2 cellular contexts compared by ENCODE assay signal in the genomic region with DNA sequence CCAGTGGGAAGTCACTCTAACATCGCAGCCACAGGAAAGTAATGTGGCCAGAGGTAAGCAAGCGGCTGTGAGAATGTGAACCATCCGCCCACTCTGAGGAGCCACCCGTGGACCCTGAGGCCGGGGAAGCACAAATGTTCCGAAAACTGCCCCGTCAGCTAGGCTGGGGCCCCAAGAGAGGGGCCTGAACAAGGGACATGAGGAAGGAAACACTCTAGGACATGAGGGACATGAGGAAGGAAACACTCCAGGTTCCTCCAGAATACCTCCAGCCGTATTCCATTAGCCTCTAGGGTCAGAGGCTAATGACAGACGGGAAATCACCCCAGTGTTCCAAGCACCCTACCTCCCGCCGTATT.
TF ChIP-seq lines count a peak whose summit lies in the region.

No MANE protein-coding gene starts in this region.

TF ChIP-seq in H1, 55 proteins besides CTCF, POLR2A, EP300 and RAD21:
- no peak for TF ChIP-seq CBX8 (IDR thresholded peaks at IDR 0.05; ENCODE audit: borderline replicate concordance, low read depth, low read length)
- no peak for TF ChIP-seq RXRA (IDR thresholded peaks at IDR 0.05; ENCODE audit: insufficient read depth, low read depth, low read length)
- no peak for TF ChIP-seq MAFK (IDR thresholded peaks at IDR 0.05; ENCODE audit: low read depth, low read length)
- TF ChIP-seq ZNF274 (IDR thresholded peaks at IDR 0.05; ENCODE audit: borderline replicate concordance, extremely low read depth, low read length), result no peak
- no peak for TF ChIP-seq TEAD4 (IDR thresholded peaks at IDR 0.05; ENCODE audit: low read depth, low read length)

TF ChIP-seq in GM12891, 5 proteins besides CTCF, POLR2A, EP300 and RAD21:
- no peak for TF ChIP-seq POLR2AphosphoS5 (IDR thresholded peaks at IDR 0.05; ENCODE audit: low read depth, low read length)
- no peak for TF ChIP-seq POU2F2 (IDR thresholded peaks at IDR 0.05; ENCODE audit: low read depth, low read length)
- TF ChIP-seq TAF1 (IDR thresholded peaks at IDR 0.05; ENCODE audit: low read depth, low read length), result no peak
- TF ChIP-seq SPI1 (IDR thresholded peaks at IDR 0.05; ENCODE audit: low read depth, low read length), result no peak
- TF ChIP-seq PAX5 (IDR thresholded peaks at IDR 0.05; ENCODE audit: insufficient read depth, low read length, severe bottlenecking), result no peak
